Comparison of ENCODE assay signal across 8 cellular contexts in genomic region chr12:12376636-12377448, GRCh38. TPM values are rescaled to one million over a fixed set of nuclear protein-coding genes. Genes with fewer than 3 reads are reported as not detected.
DNase-seq lines count a peak whose midpoint lies in the region; ATAC-seq and TF ChIP-seq lines count a peak whose summit lies in the region.

No MANE protein-coding gene starts in this region.

- H3K27ac ChIP-seq in HEK293 (ENCODE audit: extremely low read depth, low read depth, low read length) (no peak overlapping the region), esophagus muscularis mucosa (replicated peaks in 1 of 4) (no peak overlapping the region)

- H3K9me3 Mint-ChIP-seq in T-cell, result peaks cover 0 to 8% (median 0%) of the 10 kb centered on the region in 3 donors
- H3K9me3 Mint-ChIP-seq in natural killer cell treated with Interleukin-12 subunit alpha and Interleukin-12 subunit beta and Interleukin-15 and Interleukin-18, amount 100 ng/mL, for 72 hours, result no peaks in the 10 kb centered on the region

- POLR2A ChIA-PET in HEK293 (lab: Yijun Ruan, JAX), result interaction anchor here (0.6 kb wide), 2 partner anchors 289 to 348 kb away, joined by 3 to 4 read pairs; no protein-coding TSS in a partner anchor
- POLR2A ChIA-PET in T-cell (lab: Charles Lee), result interaction anchor here (0.6 to 2.2 kb wide), 10 partner anchors 19 to 360 kb away, joined by 3 to 8 read pairs (median 4); no protein-coding TSS in a partner anchor

- DNase-seq in ELF-1 (ENCODE audit: low read depth, low spot score) (peak; percentile 17), NCI-H2029 treated with DMSO at 0.1 percent for 48 hours (lab: John Stamatoyannopoulos, UW) (peak; percentile 70), T-cell (peak in 15 of 34 experiments; percentile 14 to 45 (median 26)), esophagus muscularis mucosa (ENCODE audit: extremely low spot score) (no peak), GOT3 (lab: John Stamatoyannopoulos, UW) (no peak)
- DNase-seq in natural killer cell treated with Interleukin-12 subunit alpha and Interleukin-12 subunit beta and Interleukin-15 and Interleukin-18, amount 100 ng/mL, for 72 hours (ENCODE audit: low spot score), result no peak
- no peak for DNase-seq in activated CD8-positive, alpha-beta memory T cell treated with anti-CD3 and anti-CD28 coated beads for 24 hours

- H3K27me3 ChIP-seq in esophagus muscularis mucosa, result no peaks in the 10 kb centered on the region

- no peak for TF ChIP-seq EP300 in esophagus muscularis mucosa (IDR thresholded peaks at IDR 0.05)

- 82% methylated on average over 12 of the region's 12 CpGs for WGBS in esophagus muscularis mucosa

- H3K9me3 ChIP-seq in HEK293 (ENCODE audit: control insufficient read depth, insufficient read depth, low read depth, low read length) (no peaks in the 10 kb centered on the region), esophagus muscularis mucosa (no peaks in the 10 kb centered on the region)

- H3K36me3 ChIP-seq in HEK293 (ENCODE audit: control insufficient read depth in 2 of 2, insufficient read depth in 1 of 2, low read length in 2 of 2), result no peaks in the 10 kb centered on the region; a peak in 1 of 3 replicates
- peaks cover 0 to 15% (median 2%) of the 10 kb centered on the region in 4 donors for H3K36me3 ChIP-seq in esophagus muscularis mucosa

- CTCF ChIA-PET in HEK293 (lab: Yijun Ruan, JAX) (interaction anchor here (0.6 to 4.4 kb wide), 21 partner anchors 13 to 831 kb away, joined by 3 to 26 read pairs (median 5); partner anchors contain the start of gene DUSP16), T-cell (lab: Charles Lee) (interaction anchor here (0.6 to 3.4 kb wide), 36 partner anchors 9 to 366 kb away, joined by 3 to 37 read pairs (median 4); partner anchors contain the start of genes DUSP16 (in 2 of the 2) and BORCS5 (in 1 of the 2))

- peak; percentile 48 to 84 (median 72) for ATAC-seq in T-cell (replicated peaks in 1 of 4)
- ATAC-seq in natural killer cell treated with Interleukin-12 subunit alpha and Interleukin-12 subunit beta and Interleukin-15 and Interleukin-18, amount 100 ng/mL, for 72 hours, result peak; percentile 66 to 83

- peaks cover 38 to 52% (median 49%) of the 10 kb centered on the region in 3 donors for H3K4me1 Mint-ChIP-seq in T-cell
- peaks cover 25 to 43% of the 10 kb centered on the region in 2 donors for H3K4me1 Mint-ChIP-seq in natural killer cell treated with Interleukin-12 subunit alpha and Interleukin-12 subunit beta and Interleukin-15 and Interleukin-18, amount 100 ng/mL, for 72 hours (ENCODE audit: low read depth in 2 of 2)

- H3K4me3 Mint-ChIP-seq in T-cell, result no peak overlapping the region
- no peak overlapping the region for H3K4me3 Mint-ChIP-seq in natural killer cell treated with Interleukin-12 subunit alpha and Interleukin-12 subunit beta and Interleukin-15 and Interleukin-18, amount 100 ng/mL, for 72 hours

- H3K36me3 Mint-ChIP-seq in T-cell, result peaks cover 35% of the 10 kb centered on the region
- no peaks in the 10 kb centered on the region for H3K36me3 Mint-ChIP-seq in natural killer cell treated with Interleukin-12 subunit alpha and Interleukin-12 subunit beta and Interleukin-15 and Interleukin-18, amount 100 ng/mL, for 72 hours

- intact Hi-C loops in esophagus muscularis mucosa (cut with DNase I), result loop anchor here (1.0 to 5.0 kb wide), 4 partner anchors 14 to 328 kb away; no protein-coding TSS in a partner anchor

- H3K4me3 ChIP-seq in HEK293 (ENCODE audit: low read depth, low read length) (no peak overlapping the region), esophagus muscularis mucosa (no peak overlapping the region)

- TF ChIP-seq CTCF in HEK293 (tag by site-specific recombination; IDR thresholded peaks at IDR 0.05) (peak; percentile 46), esophagus muscularis mucosa (IDR thresholded peaks at IDR 0.05) (peak; percentile 70 to 75 (median 73))

- peak overlapping the region; percentile 61 to 74 for H3K27ac Mint-ChIP-seq in T-cell
- peak overlapping the region; percentile 11 to 50 for H3K27ac Mint-ChIP-seq in natural killer cell treated with Interleukin-12 subunit alpha and Interleukin-12 subunit beta and Interleukin-15 and Interleukin-18, amount 100 ng/mL, for 72 hours

- TF ChIP-seq POLR2A in esophagus muscularis mucosa (IDR thresholded peaks at IDR 0.05; ENCODE audit: low read depth), result no peak

- H3K27me3 Mint-ChIP-seq in T-cell, result no peaks in the 10 kb centered on the region
- H3K27me3 Mint-ChIP-seq in natural killer cell treated with Interleukin-12 subunit alpha and Interleukin-12 subunit beta and Interleukin-15 and Interleukin-18, amount 100 ng/mL, for 72 hours, result no peaks in the 10 kb centered on the region

- no peaks in the 10 kb centered on the region for H3K4me1 ChIP-seq in HEK293 (ENCODE audit: control insufficient read depth, insufficient read depth, low read length)
- H3K4me1 ChIP-seq in esophagus muscularis mucosa, result peaks cover 0 to 12% (median 10%) of the 10 kb centered on the region in 4 donors

TF ChIP-seq in HEK293, 187 proteins besides CTCF, POLR2A, EP300 and RAD21 (continues in another document):
- TF ChIP-seq YY2 (tag by site-specific recombination; IDR thresholded peaks at IDR 0.05) (no peak), ZNF660 (tag by site-specific recombination; IDR thresholded peaks at IDR 0.05) (no peak; the same call in none of the 2 replicates), ZNF585B (tag by site-specific recombination; IDR thresholded peaks at IDR 0.05) (no peak), ZNF10 (tag by site-specific recombination; IDR thresholded peaks at IDR 0.05) (peak; percentile 12; the same call in 1 of the 2 replicates), ZFP37 (tag by site-specific recombination; IDR thresholded peaks at IDR 0.05) (no peak), KLF10 (tag by site-specific recombination; IDR thresholded peaks at IDR 0.05) (peak; percentile 45; the same call in 1 of the 2 replicates), ZNF37A (tag by site-specific recombination; IDR thresholded peaks at IDR 0.05) (no peak), ZNF792 (tag by site-specific recombination; IDR thresholded peaks at IDR 0.05) (no peak), PRDM1 (tag by site-specific recombination; IDR thresholded peaks at IDR 0.05) (no peak), GLIS2 (tag by site-specific recombination; IDR thresholded peaks at IDR 0.05) (no peak), HOXD13 (CRISPR knock-in tag; IDR thresholded peaks at IDR 0.05; ENCODE audit: borderline replicate concordance) (no peak), ZNF514 (tag by site-specific recombination; IDR thresholded peaks at IDR 0.05) (no peak), SP2 (tag by site-specific recombination; IDR thresholded peaks at IDR 0.05) (no peak)
- TF ChIP-seq, protein P1, sequence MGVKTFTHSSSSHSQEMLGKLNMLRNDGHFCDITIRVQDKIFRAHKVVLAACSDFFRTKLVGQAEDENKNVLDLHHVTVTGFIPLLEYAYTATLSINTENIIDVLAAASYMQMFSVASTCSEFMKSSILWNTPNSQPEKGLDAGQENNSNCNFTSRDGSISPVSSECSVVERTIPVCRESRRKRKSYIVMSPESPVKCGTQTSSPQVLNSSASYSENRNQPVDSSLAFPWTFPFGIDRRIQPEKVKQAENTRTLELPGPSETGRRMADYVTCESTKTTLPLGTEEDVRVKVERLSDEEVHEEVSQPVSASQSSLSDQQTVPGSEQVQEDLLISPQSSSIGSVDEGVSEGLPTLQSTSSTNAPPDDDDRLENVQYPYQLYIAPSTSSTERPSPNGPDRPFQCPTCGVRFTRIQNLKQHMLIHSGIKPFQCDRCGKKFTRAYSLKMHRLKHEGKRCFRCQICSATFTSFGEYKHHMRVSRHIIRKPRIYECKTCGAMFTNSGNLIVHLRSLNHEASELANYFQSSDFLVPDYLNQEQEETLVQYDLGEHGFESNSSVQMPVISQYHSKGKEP (tag by site-specific recombination; IDR thresholded peaks at IDR 0.05), result peak; percentile 88
- TF ChIP-seq, protein P2, sequence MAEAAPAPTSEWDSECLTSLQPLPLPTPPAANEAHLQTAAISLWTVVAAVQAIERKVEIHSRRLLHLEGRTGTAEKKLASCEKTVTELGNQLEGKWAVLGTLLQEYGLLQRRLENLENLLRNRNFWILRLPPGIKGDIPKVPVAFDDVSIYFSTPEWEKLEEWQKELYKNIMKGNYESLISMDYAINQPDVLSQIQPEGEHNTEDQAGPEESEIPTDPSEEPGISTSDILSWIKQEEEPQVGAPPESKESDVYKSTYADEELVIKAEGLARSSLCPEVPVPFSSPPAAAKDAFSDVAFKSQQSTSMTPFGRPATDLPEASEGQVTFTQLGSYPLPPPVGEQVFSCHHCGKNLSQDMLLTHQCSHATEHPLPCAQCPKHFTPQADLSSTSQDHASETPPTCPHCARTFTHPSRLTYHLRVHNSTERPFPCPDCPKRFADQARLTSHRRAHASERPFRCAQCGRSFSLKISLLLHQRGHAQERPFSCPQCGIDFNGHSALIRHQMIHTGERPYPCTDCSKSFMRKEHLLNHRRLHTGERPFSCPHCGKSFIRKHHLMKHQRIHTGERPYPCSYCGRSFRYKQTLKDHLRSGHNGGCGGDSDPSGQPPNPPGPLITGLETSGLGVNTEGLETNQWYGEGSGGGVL (tag by site-specific recombination; IDR thresholded peaks at IDR 0.05), result no peak
- TF ChIP-seq, protein P3, sequence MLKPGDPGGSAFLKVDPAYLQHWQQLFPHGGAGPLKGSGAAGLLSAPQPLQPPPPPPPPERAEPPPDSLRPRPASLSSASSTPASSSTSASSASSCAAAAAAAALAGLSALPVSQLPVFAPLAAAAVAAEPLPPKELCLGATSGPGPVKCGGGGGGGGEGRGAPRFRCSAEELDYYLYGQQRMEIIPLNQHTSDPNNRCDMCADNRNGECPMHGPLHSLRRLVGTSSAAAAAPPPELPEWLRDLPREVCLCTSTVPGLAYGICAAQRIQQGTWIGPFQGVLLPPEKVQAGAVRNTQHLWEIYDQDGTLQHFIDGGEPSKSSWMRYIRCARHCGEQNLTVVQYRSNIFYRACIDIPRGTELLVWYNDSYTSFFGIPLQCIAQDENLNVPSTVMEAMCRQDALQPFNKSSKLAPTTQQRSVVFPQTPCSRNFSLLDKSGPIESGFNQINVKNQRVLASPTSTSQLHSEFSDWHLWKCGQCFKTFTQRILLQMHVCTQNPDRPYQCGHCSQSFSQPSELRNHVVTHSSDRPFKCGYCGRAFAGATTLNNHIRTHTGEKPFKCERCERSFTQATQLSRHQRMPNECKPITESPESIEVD (tag by site-specific recombination; IDR thresholded peaks at IDR 0.05), result peak; percentile 14; the same call in 1 of the 2 replicates

RNA-seq across cellular contexts. Expression of gene BORCS5, which starts 20.0 kb away (rescaled TPM):
- 10 to 100 TPM; 18.0 to 34.0 (median 25.5) TPM for total RNA-seq in T-cell
- 10 to 100 TPM; 16.5 to 25.0 (median 19.0) TPM for total RNA-seq in esophagus muscularis mucosa
- total RNA-seq in natural killer cell treated with Interleukin-12 subunit alpha and Interleukin-12 subunit beta and Interleukin-15 and Interleukin-18, amount 100 ng/mL, for 72 hours, result 10 to 100 TPM; 19.7 to 26.9 TPM

RNA-seq across cellular contexts. Expression of gene MANSC1, which starts 26.8 kb away (rescaled TPM):
- total RNA-seq in T-cell (1 to 10 TPM in 2 of 5 donors, under 1 TPM in 3; 0.16 to 1.6 (median 0.96) TPM), esophagus muscularis mucosa (10 to 100 TPM; 15.9 to 22.9 (median 19.9) TPM)
- 1 to 10 TPM in 1 of 2 donors, under 1 TPM in 1; 0.50 to 1.1 TPM for total RNA-seq in natural killer cell treated with Interleukin-12 subunit alpha and Interleukin-12 subunit beta and Interleukin-15 and Interleukin-18, amount 100 ng/mL, for 72 hours

Comparison
In these comparisons a context has a peak if more than half of its experiments do, and no peak if none do; other contexts are left out.
1. DNase-seq: peak in ELF-1 (single experiment) and NCI-H2029 treated with DMSO at 0.1 percent for 48 hours (single experiment); none in esophagus muscularis mucosa (single experiment), natural killer cell treated with Interleukin-12 subunit alpha and Interleukin-12 subunit beta and Interleukin-15 and Interleukin-18, amount 100 ng/mL, for 72 hours (single experiment), GOT3 (single experiment) and activated CD8-positive, alpha-beta memory T cell treated with anti-CD3 and anti-CD28 coated beads for 24 hours (single experiment).
2. RNA of gene MANSC1, which starts 26.8 kb away (total RNA-seq): 15.9 to 22.9 TPM in esophagus muscularis mucosa; 0.50 to 1.1 TPM in natural killer cell treated with Interleukin-12 subunit alpha and Interleukin-12 subunit beta and Interleukin-15 and Interleukin-18, amount 100 ng/mL, for 72 hours and 0.16 to 1.6 TPM in T-cell; every median in the first group is over 4 times any median in the second.